ENCODE assay signal across 36 cellular contexts in the genomic region with DNA sequence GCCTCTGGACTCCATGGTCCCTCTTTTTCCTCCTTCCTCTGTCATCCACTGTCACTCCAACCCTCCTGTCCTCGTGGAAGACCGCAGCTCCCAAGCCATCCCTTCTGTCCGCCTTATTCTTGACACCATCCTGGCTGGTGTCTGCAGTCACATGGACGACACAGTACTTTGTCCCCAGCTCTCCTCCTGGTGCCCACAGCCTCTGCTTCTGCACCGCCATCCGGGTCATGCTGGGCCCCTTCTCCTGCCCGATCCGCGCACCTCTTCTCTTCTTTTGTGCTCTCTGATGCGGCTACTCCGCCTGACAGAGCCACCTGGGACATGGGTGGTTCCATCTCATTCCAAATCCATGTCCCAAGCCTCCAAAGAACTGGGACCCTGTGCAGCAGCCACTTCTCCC. TPM values are rescaled to one million over a fixed set of nuclear protein-coding genes. Genes with fewer than 3 reads are reported as not detected.
"Had no signal": no experiment of that assay in that cellular context is flagged by ENCODE, and none has a peak within 500 bp of the region (broad histone marks: within the 10 kb centered on the region; RNA-seq: fewer than 3 reads in every experiment).

No MANE protein-coding gene starts in this region.

- H3K27me3 Mint-ChIP-seq: activated CD4-positive, alpha-beta memory T cell treated with anti-CD3 and anti-CD28 coated beads, Interleukin-2, amount 10 ng/mL, durations not matched to agents 7 days and 5 days; activated CD4-positive, alpha-beta T cell treated with anti-CD3 and anti-CD28 coated beads, Interleukin-2, amount 10 ng/mL, durations not matched to agents 7 days and 5 days; activated T-cell treated with anti-CD3 and anti-CD28 coated beads, Interleukin-2, amount 50 U/mL, for 24 hours had no signal

- FAIRE-seq: astrocyte, bronchial epithelial cell, colon had no signal

- H3K9me3 Mint-ChIP-seq: activated CD4-positive, alpha-beta memory T cell treated with anti-CD3 and anti-CD28 coated beads, Interleukin-2, amount 10 ng/mL, durations not matched to agents 7 days and 5 days; activated CD4-positive, alpha-beta T cell treated with anti-CD3 and anti-CD28 coated beads, Interleukin-2, amount 10 ng/mL, durations not matched to agents 7 days and 5 days; activated naive CD4-positive, alpha-beta T cell treated with anti-CD3 and anti-CD28 coated beads, Interleukin-2, amount 10 ng/mL, durations not matched to agents 7 days and 5 days; activated naive CD4-positive, alpha-beta T cell treated with anti-CD3 and anti-CD28 coated beads, Interleukin-2, amount 50 U/mL, for 72 hours; activated naive CD8-positive, alpha-beta T cell treated with anti-CD3 and anti-CD28 coated beads, Interleukin-2, amount 10 ng/mL, durations not matched to agents 7 days and 5 days; activated T-cell treated with anti-CD3 and anti-CD28 coated beads, Interleukin-2, amount 50 U/mL, for 24 hours; activated T-cell treated with anti-CD3 and anti-CD28 coated beads, Interleukin-2, amount 50 U/mL, for 72 hours; central memory CD8-positive, alpha-beta T cell; T-cell; T-helper 1 cell treated with Interleukin-12 subunit alpha and Interleukin-12 subunit beta and Interleukin-4 antibody, amounts not matched to agents 30 μg/mL and 1 μg/mL, for 36 hours; T-helper 2 cell treated with Interferon-gamma antibody and Interleukin-4, amounts not matched to agents 5 μg/mL and 100 μg/mL, for 36 hours had no signal

- H3K9me3 ChIP-seq: gastrocnemius medialis, heart left ventricle had no signal

- H3K27me3 ChIP-seq: brain microvascular endothelial cell, gastrocnemius medialis, heart left ventricle had no signal

- H3K27ac ChIP-seq: brain microvascular endothelial cell, gastrocnemius medialis, heart left ventricle had no signal

- DNase-seq: activated CD4-positive, alpha-beta memory T cell treated with anti-CD3 and anti-CD28 coated beads, Interleukin-2, amount 10 ng/mL, durations not matched to agents 7 days and 5 days; activated CD4-positive, alpha-beta T cell treated with anti-CD3 and anti-CD28 coated beads for 4 hours; activated CD4-positive, alpha-beta T cell treated with anti-CD3 and anti-CD28 coated beads, Interleukin-2, amount 10 ng/mL, durations not matched to agents 7 days and 5 days; activated CD4-positive, alpha-beta T cell treated with anti-CD3 and anti-CD28 coated beads, Interleukin-2, amount 50 U/mL, for 4 hours; activated CD4-positive, CD25-positive, alpha-beta regulatory T cell; activated CD4-positive, CD25-positive, alpha-beta regulatory T cell treated with anti-CD3 and anti-CD28 coated beads, Interleukin-2, amount 50 U/mL, for 72 hours; activated CD8-positive, alpha-beta memory T cell treated with anti-CD3 and anti-CD28 coated beads, Interleukin-2, amount 50 U/mL, for 48 hours; activated gamma-delta T cell; activated naive CD4-positive, alpha-beta T cell; activated naive CD4-positive, alpha-beta T cell treated with anti-CD3 and anti-CD28 coated beads, Interleukin-2, amount 10 ng/mL, durations not matched to agents 7 days and 5 days; activated naive CD8-positive, alpha-beta T cell treated with anti-CD3 and anti-CD28 coated beads, Interleukin-2, amount 10 ng/mL, durations not matched to agents 7 days and 5 days; activated T-cell treated with anti-CD3 and anti-CD28 coated beads for 4 hours; activated T-cell treated with anti-CD3 and anti-CD28 coated beads, Interleukin-2, amount 50 U/mL, for 24 hours; activated T-cell treated with anti-CD3 and anti-CD28 coated beads, Interleukin-2, amount 50 U/mL, for 72 hours; amniotic stem cell; anterior cingulate cortex; brain microvascular endothelial cell; cortex of kidney; effector memory CD4-positive, alpha-beta T cell; endodermal cell; foreskin fibroblast; gastrocnemius medialis; glutamatergic neuron; heart left ventricle; SW 1271; T-cell; T1000 had no signal

- H3K36me3 Mint-ChIP-seq: activated naive CD4-positive, alpha-beta T cell treated with anti-CD3 and anti-CD28 coated beads, Interleukin-2, amount 10 ng/mL, durations not matched to agents 7 days and 5 days; activated naive CD4-positive, alpha-beta T cell treated with anti-CD3 and anti-CD28 coated beads, Interleukin-2, amount 50 U/mL, for 72 hours; activated naive CD8-positive, alpha-beta T cell treated with anti-CD3 and anti-CD28 coated beads, Interleukin-2, amount 10 ng/mL, durations not matched to agents 7 days and 5 days had no signal

- H3K4me3 ChIP-seq: gastrocnemius medialis, heart left ventricle had no signal

- H3K36me3 ChIP-seq: brain microvascular endothelial cell, gastrocnemius medialis, heart left ventricle had no signal

- H3K4me3 Mint-ChIP-seq: activated CD4-positive, alpha-beta memory T cell treated with anti-CD3 and anti-CD28 coated beads, Interleukin-2, amount 10 ng/mL, durations not matched to agents 7 days and 5 days; activated CD4-positive, alpha-beta T cell treated with anti-CD3 and anti-CD28 coated beads, Interleukin-2, amount 10 ng/mL, durations not matched to agents 7 days and 5 days; activated naive CD4-positive, alpha-beta T cell treated with anti-CD3 and anti-CD28 coated beads, Interleukin-2, amount 10 ng/mL, durations not matched to agents 7 days and 5 days; activated naive CD8-positive, alpha-beta T cell treated with anti-CD3 and anti-CD28 coated beads, Interleukin-2, amount 10 ng/mL, durations not matched to agents 7 days and 5 days; activated T-cell treated with anti-CD3 and anti-CD28 coated beads, Interleukin-2, amount 50 U/mL, for 24 hours; activated T-cell treated with anti-CD3 and anti-CD28 coated beads, Interleukin-2, amount 50 U/mL, for 72 hours; central memory CD8-positive, alpha-beta T cell; endodermal cell; T-cell; T-helper 1 cell treated with Interleukin-12 subunit alpha and Interleukin-12 subunit beta and Interleukin-4 antibody, amounts not matched to agents 30 μg/mL and 1 μg/mL, for 36 hours; T-helper 2 cell treated with Interferon-gamma antibody and Interleukin-4, amounts not matched to agents 5 μg/mL and 100 μg/mL, for 36 hours had no signal

- H3K27ac Mint-ChIP-seq: activated CD4-positive, alpha-beta memory T cell treated with anti-CD3 and anti-CD28 coated beads, Interleukin-2, amount 10 ng/mL, durations not matched to agents 7 days and 5 days; activated CD4-positive, alpha-beta T cell treated with anti-CD3 and anti-CD28 coated beads, Interleukin-2, amount 10 ng/mL, durations not matched to agents 7 days and 5 days; activated naive CD4-positive, alpha-beta T cell treated with anti-CD3 and anti-CD28 coated beads, Interleukin-2, amount 10 ng/mL, durations not matched to agents 7 days and 5 days; activated naive CD4-positive, alpha-beta T cell treated with anti-CD3 and anti-CD28 coated beads, Interleukin-2, amount 50 U/mL, for 72 hours; activated naive CD8-positive, alpha-beta T cell treated with anti-CD3 and anti-CD28 coated beads, Interleukin-2, amount 10 ng/mL, durations not matched to agents 7 days and 5 days; activated T-cell treated with anti-CD3 and anti-CD28 coated beads, Interleukin-2, amount 50 U/mL, for 24 hours; activated T-cell treated with anti-CD3 and anti-CD28 coated beads, Interleukin-2, amount 50 U/mL, for 72 hours; endodermal cell; T-cell; T-helper 1 cell treated with Interleukin-12 subunit alpha and Interleukin-12 subunit beta and Interleukin-4 antibody, amounts not matched to agents 30 μg/mL and 1 μg/mL, for 36 hours; T-helper 2 cell treated with Interferon-gamma antibody and Interleukin-4, amounts not matched to agents 5 μg/mL and 100 μg/mL, for 36 hours had no signal

- ATAC-seq: activated naive CD4-positive, alpha-beta T cell treated with anti-CD3 and anti-CD28 coated beads, Interleukin-2, amount 50 U/mL, for 72 hours; activated T-cell treated with anti-CD3 and anti-CD28 coated beads, Interleukin-2, amount 50 U/mL, for 72 hours; esophagus mucosa; gastrocnemius medialis; heart left ventricle; T-cell had no signal

- H3K4me1 ChIP-seq: gastrocnemius medialis had no signal

RNA-seq across cellular contexts. Expression of gene ROPN1L, which starts 22.5 kb away (rescaled TPM):
- total RNA-seq: bronchial epithelial cell, epithelial cell of proximal tubule, esophagus mucosa had no signal
